In the genomic region with DNA sequence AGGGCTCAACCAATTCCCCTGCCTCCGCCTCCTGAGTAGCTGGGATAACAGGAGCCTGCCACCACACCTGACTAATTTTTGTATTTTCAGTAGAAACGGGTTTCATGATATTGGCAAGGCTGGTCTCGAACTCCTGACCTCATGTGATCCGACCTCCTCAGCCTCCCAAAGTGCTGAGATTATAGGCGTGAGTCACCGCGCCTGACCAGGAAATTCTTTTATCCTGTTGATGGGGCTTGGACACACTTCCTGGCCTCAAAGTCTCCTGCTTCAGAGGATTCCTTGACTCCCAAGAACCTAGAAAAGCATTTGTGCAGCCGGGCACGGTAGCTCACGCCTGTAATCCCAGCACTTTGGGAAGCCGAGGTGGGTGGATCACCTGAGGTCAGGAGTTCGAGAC, we compare ENCODE assay signal across 31 cellular contexts. TPM values are rescaled to one million over a fixed set of nuclear protein-coding genes. Genes with fewer than 3 reads are reported as not detected.
"Had no signal": no experiment of that assay in that cellular context is flagged by ENCODE, and none has a peak within 500 bp of the region (broad histone marks: within the 10 kb centered on the region; RNA-seq: fewer than 3 reads in every experiment).

No MANE protein-coding gene starts in this region.

- ATAC-seq: activated CD8-positive, alpha-beta memory T cell treated with anti-CD3 and anti-CD28 coated beads, Interleukin-2, amount 10 ng/mL, durations not matched to agents 7 days and 5 days; activated naive CD8-positive, alpha-beta T cell treated with anti-CD3 and anti-CD28 coated beads, Interleukin-2, amount 50 U/mL, for 24 hours; body of pancreas; T-cell had no signal

- H3K27me3 ChIP-seq: ascending aorta, body of pancreas, Peyer's patch had no signal

- H3K36me3 ChIP-seq: ascending aorta, Peyer's patch had no signal

- H3K27ac ChIP-seq: ascending aorta, body of pancreas, Peyer's patch had no signal

- DNase-seq: activated B cell treated with CpG ODN at 0.5 μM for 24 hours; activated CD4-positive, alpha-beta T cell treated with anti-CD3 and anti-CD28 coated beads for 1 hour; activated CD4-positive, alpha-beta T cell treated with anti-CD3 and anti-CD28 coated beads, Interleukin-2, amount 10 ng/mL, durations not matched to agents 24 days and 14 days; activated CD4-positive, alpha-beta T cell treated with anti-CD3 and anti-CD28 coated beads, Interleukin-2, amount 50 U/mL, for 48 hours; activated CD8-positive, alpha-beta memory T cell treated with anti-CD3 and anti-CD28 coated beads, Interleukin-2, amount 10 ng/mL, durations not matched to agents 7 days and 5 days; activated effector memory CD4-positive, alpha-beta T cell treated with Interleukin-2 at 50 U/mL for 16 hours; activated naive CD4-positive, alpha-beta T cell; activated naive CD8-positive, alpha-beta T cell treated with anti-CD3 and anti-CD28 coated beads, Interleukin-2, amount 50 U/mL, for 24 hours; activated T-cell treated with anti-CD3 and anti-CD28 coated beads, Interleukin-2, amount 50 U/mL, for 24 hours; amniotic stem cell; body of pancreas; MV-4-11; NCI-H1092 treated with DMSO at 0.1 percent for 48 hours; NCI-H1417 treated with DMSO at 0.1 percent for 48 hours; NCI-H1694; NCI-H2029; NCI-H2107; NCI-H2171 treated with DMSO at 0.1 percent for 48 hours; NCI-H345; NCI-H510A; NCI-H526 treated with DMSO at 0.1 percent for 48 hours; NCI-H82; OCI-M1; SHP77 treated with DMSO at 0.1 percent for 48 hours; T-cell; T-helper 2 cell; T1000 had no signal

- H3K4me1 ChIP-seq: ascending aorta, body of pancreas, Peyer's patch had no signal

- FAIRE-seq: bronchial epithelial cell, TTC549 had no signal

- H3K4me3 ChIP-seq: ascending aorta, body of pancreas, Peyer's patch had no signal

- H3K9me3 ChIP-seq: ascending aorta, body of pancreas, Peyer's patch had no signal

RNA-seq across cellular contexts. Expression of gene ZNF425, which starts 16.2 kb away (rescaled TPM):
- total RNA-seq: ascending aorta had no signal
